14 cellular contexts compared by ENCODE assay signal in genomic region chr1:212471286-212471685, GRCh38. TPM values are rescaled to one million over a fixed set of nuclear protein-coding genes. Genes with fewer than 3 reads are reported as not detected.
DNase-seq lines count a peak whose midpoint lies in the region; ATAC-seq and TF ChIP-seq lines count a peak whose summit lies in the region.
"Had no signal": no experiment of that assay in that cellular context is flagged by ENCODE, and none has a peak within 500 bp of the region (broad histone marks: within the 10 kb centered on the region; RNA-seq: fewer than 3 reads in every experiment).

No MANE protein-coding gene starts in this region.

- H4K5ac ChIP-seq in IMR-90 (ENCODE audit: low read depth, low read length) = no peak overlapping the region

- no peak overlapping the region for H3K9ac ChIP-seq in IMR-90 (ENCODE audit: low read depth, low read length)

- H2BK5ac ChIP-seq in IMR-90 (ENCODE audit: low read depth, low read length, poor library complexity, severe bottlenecking) = no peak overlapping the region

- H3K4me2 ChIP-seq in IMR-90 (ENCODE audit: low read depth, low read length) = no peak overlapping the region

- no peaks in the 10 kb centered on the region for H3K9me3 ChIP-seq in IMR-90 (ENCODE audit: control insufficient read depth, insufficient read depth, low read length)
- H3K9me3 ChIP-seq: HAP-1 had no signal

- H2BK15ac ChIP-seq in IMR-90 (ENCODE audit: low read depth, low read length) = no peak overlapping the region

- no peak overlapping the region for H4K91ac ChIP-seq in IMR-90 (ENCODE audit: insufficient read depth, low read depth, low read length)

- POLR2A ChIA-PET in IMR-90 (lab: Charles Lee; ENCODE audit: unreplicated experiment) = interaction anchor here (0.6 kb wide), 1 partner anchor 143 kb away, joined by 4 read pairs; no protein-coding TSS in a partner anchor

- in situ Hi-C loops in IMR-90 (cut with MboI; ENCODE audit: low sequenced_read_pairs) = no loop called here

- no peak overlapping the region for H4K8ac ChIP-seq in IMR-90 (ENCODE audit: low read depth in 2 of 2, low read length in 2 of 2)

- H3K14ac ChIP-seq in IMR-90 (replicated peaks; ENCODE audit: low read depth, low read length) = no peak overlapping the region

- no peak for TF ChIP-seq POLR2A in IMR-90 (IDR thresholded peaks at IDR 0.05; ENCODE audit: low read depth, low read length)

- no peak overlapping the region for H3K23ac ChIP-seq in IMR-90 (ENCODE audit: low read depth, low read length)

- 0 out of 2 replicates have a peak, but pooled peaks cover 1% of the 10 kb centered on the region for H3K4me1 ChIP-seq in IMR-90 (ENCODE audit: control insufficient read depth, insufficient read depth, low read length)
- H3K4me1 ChIP-seq: HAP-1 had no signal

- intact Hi-C loops in IMR-90 (cut with micrococcal nuclease) = loop anchor here (10.0 kb wide), 1 partner anchor 284 kb away; no protein-coding TSS in a partner anchor

- H3K36me3 Mint-ChIP-seq in chondrocyte (ENCODE audit: low read depth) = no peaks in the 10 kb centered on the region
- no peaks in the 10 kb centered on the region for H3K36me3 Mint-ChIP-seq in progenitor cell of endocrine pancreas (ENCODE audit: insufficient read depth)
- H3K36me3 Mint-ChIP-seq: CD4-positive, alpha-beta memory T cell had no signal

- dilution Hi-C loops in IMR-90 (cut with HindIII; ENCODE audit: low sequenced_read_pairs, unreplicated experiment) = no loop called here

- H2AK9ac ChIP-seq in IMR-90 (replicated peaks; ENCODE audit: low read depth, low read length, poor library complexity) = no peak overlapping the region

- no peak overlapping the region for H3K27ac Mint-ChIP-seq in chondrocyte (ENCODE audit: unreplicated experiment)
- H3K27ac Mint-ChIP-seq in progenitor cell of endocrine pancreas = peak overlapping the region; percentile 24
- H3K27ac Mint-ChIP-seq: CD4-positive, alpha-beta memory T cell had no signal

- H3K27me3 ChIP-seq in IMR-90 (ENCODE audit: control insufficient read depth, insufficient read depth, low read length) = peaks cover 4% of the 10 kb centered on the region; the same call in 1 of the 2 replicates

- CTCF ChIA-PET in IMR-90 (lab: Yijun Ruan, JAX) = interaction anchor here (1.8 kb wide), 1 partner anchor 15 kb away, joined by 7 read pairs; no protein-coding TSS in a partner anchor

- peaks cover 7% of the 10 kb centered on the region; the same call in 1 of the 2 replicates for H3K9me1 ChIP-seq in IMR-90 (ENCODE audit: insufficient read depth, low read length)

- H2AK5ac ChIP-seq in IMR-90 (ENCODE audit: low read depth, low read length) = 0 out of 2 replicates have a peak overlapping the region, but pooled peaks have one; percentile 20

- no peak for TF ChIP-seq CTCF in IMR-90 (conservative IDR thresholded peaks at IDR 0.05; ENCODE audit: low read depth, low read length)
- TF ChIP-seq CTCF in chondrocyte (IDR thresholded peaks at IDR 0.05) = no peak
- no peak for TF ChIP-seq CTCF in progenitor cell of endocrine pancreas (IDR thresholded peaks at IDR 0.05; ENCODE audit: unreplicated experiment)

- H3K36me3 ChIP-seq in IMR-90 (ENCODE audit: control insufficient read depth, insufficient read depth, low read length) = no peaks in the 10 kb centered on the region
- H3K36me3 ChIP-seq: HAP-1 had no signal

- H2BK20ac ChIP-seq in IMR-90 (ENCODE audit: low read depth, low read length) = no peak overlapping the region

- H3K56ac ChIP-seq in IMR-90 (ENCODE audit: extremely low read depth, insufficient read depth, low read length) = no peak overlapping the region

- no peaks in the 10 kb centered on the region for H3K79me1 ChIP-seq in IMR-90 (ENCODE audit: low read depth in 1 of 2, low read length in 2 of 2)

- no peaks in the 10 kb centered on the region for H3K9me3 Mint-ChIP-seq in chondrocyte (ENCODE audit: low read depth)
- H3K9me3 Mint-ChIP-seq in progenitor cell of endocrine pancreas (ENCODE audit: low read depth) = no peaks in the 10 kb centered on the region

- no peak for ATAC-seq in IMR-90 (ENCODE audit: low read depth)

- H3K18ac ChIP-seq in IMR-90 (ENCODE audit: low read depth, low read length) = no peak overlapping the region

- no peak overlapping the region for H3K4me3 ChIP-seq in IMR-90 (ENCODE audit: insufficient read depth, low read depth, low read length)
- H3K4me3 ChIP-seq: HAP-1 had no signal

- no peak for DNase-seq in IMR-90
- peak; percentile 44 for DNase-seq in chondrocyte (ENCODE audit: low spot score)
- DNase-seq in progenitor cell of endocrine pancreas (ENCODE audit: low spot score, unreplicated experiment) = no peak
- no peak for DNase-seq in activated naive CD4-positive, alpha-beta T cell (lab: John Stamatoyannopoulos, UW)
- DNase-seq in epidermal melanocyte (ENCODE audit: insufficient read length, low spot score) = no peak
- no peak for DNase-seq in NCI-H1417 (lab: John Stamatoyannopoulos, UW)
- DNase-seq: C1 segment of cervical spinal cord; Caco-2; CD4-positive, alpha-beta memory T cell; DMS153; DND-41; GOT3; HFFc6 had no signal

- H4K20me1 ChIP-seq in IMR-90 (ENCODE audit: insufficient read depth, low read length) = no peaks in the 10 kb centered on the region

- H3K4me3 Mint-ChIP-seq in chondrocyte (ENCODE audit: unreplicated experiment) (no peak overlapping the region), progenitor cell of endocrine pancreas (ENCODE audit: low read depth) (no peak overlapping the region)
- H3K4me3 Mint-ChIP-seq: CD4-positive, alpha-beta memory T cell; HFFc6 had no signal

- no peak overlapping the region for H3K27ac ChIP-seq in IMR-90 (ENCODE audit: insufficient read depth, low read length)

- H3K27me3 Mint-ChIP-seq in chondrocyte (ENCODE audit: low read depth) (no peaks in the 10 kb centered on the region), progenitor cell of endocrine pancreas (no peaks in the 10 kb centered on the region)
- H3K27me3 Mint-ChIP-seq: CD4-positive, alpha-beta memory T cell had no signal

- H2BK120ac ChIP-seq in IMR-90 (ENCODE audit: low read depth, low read length) = no peak overlapping the region

- WGBS in IMR-90 (ENCODE audit: extremely low coverage in 2 of 2, insufficient read length in 1 of 2), 2 experiments = no CpG with 5 or more reads among the region's 3 CpGs

- no TSS peak for BruUV-seq in IMR-90 (replicated peaks; lab: Mats Ljungman, UMichigan)

- no peak overlapping the region for H2AFZ ChIP-seq in IMR-90 (replicated peaks; ENCODE audit: low read length, poor library complexity)

- H3K4ac ChIP-seq in IMR-90 (ENCODE audit: low read depth, low read length) = no peak overlapping the region

- H3K4me1 Mint-ChIP-seq in chondrocyte (ENCODE audit: low read depth) = peaks cover 10% of the 10 kb centered on the region
- H3K4me1 Mint-ChIP-seq in progenitor cell of endocrine pancreas (ENCODE audit: low read depth) = peaks cover 9% of the 10 kb centered on the region

- no peak for TF ChIP-seq RAD21 in IMR-90 (IDR thresholded peaks at IDR 0.05; ENCODE audit: low read length)

TF ChIP-seq in IMR-90, 13 proteins besides CTCF, POLR2A, EP300 and RAD21:
- TF ChIP-seq FOS (IDR thresholded peaks at IDR 0.05; ENCODE audit: low read depth, low read length) (no peak), NFE2L2 (IDR thresholded peaks at IDR 0.05; ENCODE audit: low read depth, low read length) (no peak), RFX5 (IDR thresholded peaks at IDR 0.05; ENCODE audit: low read depth, low read length) (no peak), CHD1 (IDR thresholded peaks at IDR 0.05; ENCODE audit: low read depth, low read length) (no peak), BHLHE40 (IDR thresholded peaks at IDR 0.05; ENCODE audit: low read depth, low read length) (no peak), MAFK (IDR thresholded peaks at IDR 0.05; ENCODE audit: low read depth, low read length) (no peak), USF2 (IDR thresholded peaks at IDR 0.05; ENCODE audit: low read depth, low read length) (no peak), CEBPB (IDR thresholded peaks at IDR 0.05; ENCODE audit: low read depth, low read length) (no peak), SMC3 (IDR thresholded peaks at IDR 0.05; ENCODE audit: low read depth, low read length) (no peak), RCOR1 (IDR thresholded peaks at IDR 0.05; ENCODE audit: insufficient replicate concordance, low read length) (no peak), ELK1 (IDR thresholded peaks at IDR 0.05; ENCODE audit: borderline replicate concordance, low read depth, low read length) (no peak), MAZ (IDR thresholded peaks at IDR 0.05; ENCODE audit: borderline replicate concordance, low read depth, low read length) (no peak), MXI1 (IDR thresholded peaks at IDR 0.05; ENCODE audit: borderline replicate concordance, low read depth, low read length) (no peak)
TF ChIP-seq in IMR-90: peak in this region for 0.

RNA-seq across cellular contexts. Expression of gene NENF, which starts 38.6 kb away (rescaled TPM):
- total RNA-seq in IMR-90 (2012; rRNA removed) = 15.0 and 16.0 TPM in 2 replicates
- 40.4 and 50.6 TPM in 2 replicates for polyA plus RNA-seq in IMR-90 (2012; rRNA removed)
- 42.0 and 55.1 TPM in 2 replicates for polyA plus RNA-seq in IMR-90 (2012; cell fraction: cytosol; rRNA removed)
- 11.2 and 13.0 TPM in 2 replicates for polyA plus RNA-seq in IMR-90 (2012; cell fraction: nucleus; rRNA removed; ENCODE audit: low replicate concordance)
- 48.6 to 55.0 TPM (median 50.1 TPM) in 3 replicates for total RNA-seq in chondrocyte
- 26.6 and 30.2 TPM in 2 replicates for total RNA-seq in progenitor cell of endocrine pancreas

RNA-seq across cellular contexts. Expression of gene PACC1, which starts 56.6 kb away (rescaled TPM):
- total RNA-seq in IMR-90 (2012; rRNA removed) (8.6 and 10.6 TPM in 2 replicates), chondrocyte (7.6 to 11.2 TPM (median 9.7 TPM) in 3 replicates), progenitor cell of endocrine pancreas (24.5 and 25.1 TPM in 2 replicates)
- 12.0 and 13.4 TPM in 2 replicates for polyA plus RNA-seq in IMR-90 (2012; rRNA removed)
- 5.5 and 7.8 TPM in 2 replicates for polyA plus RNA-seq in IMR-90 (2012; cell fraction: cytosol; rRNA removed)
- 5.6 and 7.5 TPM in 2 replicates for polyA plus RNA-seq in IMR-90 (2012; cell fraction: nucleus; rRNA removed; ENCODE audit: low replicate concordance)
